Comparison of ENCODE assay signal across 12 cellular contexts in the genomic region with DNA sequence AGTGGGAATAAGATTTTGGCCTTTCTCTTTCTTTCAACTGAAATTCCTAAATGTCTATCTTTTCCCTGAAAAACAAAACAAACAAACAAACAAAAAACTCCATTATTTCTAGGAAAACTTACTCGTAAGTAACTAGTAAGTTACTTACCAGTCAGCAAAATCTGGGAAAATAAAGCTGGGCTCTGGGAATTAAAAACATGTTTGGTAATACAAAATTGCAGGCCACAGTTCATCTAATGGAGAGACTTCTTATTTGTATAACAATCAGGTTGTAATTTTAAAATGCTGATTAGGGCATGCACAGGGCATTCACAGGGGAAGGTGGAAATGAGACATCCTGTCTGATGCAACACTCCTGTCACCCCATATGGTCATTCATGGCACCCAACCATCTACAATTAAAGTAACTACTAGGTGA. TPM values are rescaled to one million over a fixed set of nuclear protein-coding genes. Genes with fewer than 3 reads are reported as not detected.
DNase-seq lines count a peak whose midpoint lies in the region; ATAC-seq and TF ChIP-seq lines count a peak whose summit lies in the region.
"Had no signal": no experiment of that assay in that cellular context is flagged by ENCODE, and none has a peak within 500 bp of the region (broad histone marks: within the 10 kb centered on the region; RNA-seq: fewer than 3 reads in every experiment).

No MANE protein-coding gene starts in this region.

- H3K4me3 Mint-ChIP-seq in Calu3 (ENCODE audit: low read depth, unreplicated experiment): no peak overlapping the region
- H3K4me3 Mint-ChIP-seq in effector memory CD8-positive, alpha-beta T cell: peak overlapping the region; percentile 49 to 90

- TF ChIP-seq CTCF in AG10803 (conservative IDR thresholded peaks at IDR 0.05; ENCODE audit: low read length): no peak
- no peak for TF ChIP-seq CTCF in Calu3 (IDR thresholded peaks at IDR 0.05; ENCODE audit: unreplicated experiment)
- no peak for TF ChIP-seq CTCF in OCI-LY3 (IDR thresholded peaks at IDR 0.05; ENCODE audit: low read depth, low read length)

- no peak overlapping the region for H3K9ac ChIP-seq in OCI-LY3 (ENCODE audit: low read length)

- ATAC-seq in effector memory CD8-positive, alpha-beta T cell (replicated peaks): no peak
- ATAC-seq in HG02588 (IDR thresholded peaks at IDR 0.05; ENCODE audit: unreplicated experiment) (no peak), HG02571 (IDR thresholded peaks at IDR 0.05; ENCODE audit: unreplicated experiment) (no peak), HG03095 (IDR thresholded peaks at IDR 0.05; ENCODE audit: unreplicated experiment) (no peak)

- no peaks in the 10 kb centered on the region for H4K20me1 ChIP-seq in OCI-LY3 (ENCODE audit: insufficient read depth, low read length)

- H3K4me3 ChIP-seq in AG10803 (ENCODE audit: low read length) (no peak overlapping the region), OCI-LY3 (ENCODE audit: low read length) (no peak overlapping the region)

- CTCF ChIA-PET in Calu3 (lab: Charles Lee): no interaction called here

- H3K27me3 ChIP-seq in OCI-LY3 (ENCODE audit: low read depth, low read length): peaks cover 5% of the 10 kb centered on the region

- no peak overlapping the region for H3K27ac ChIP-seq in OCI-LY3 (ENCODE audit: low read length)

- no peaks in the 10 kb centered on the region for H3K9me3 ChIP-seq in OCI-LY3 (ENCODE audit: insufficient read depth, low read length)

- peak overlapping the region; percentile 78 for H3K27ac Mint-ChIP-seq in Calu3 (ENCODE audit: unreplicated experiment)
- H3K27ac Mint-ChIP-seq in effector memory CD8-positive, alpha-beta T cell: peak overlapping the region; percentile 12 to 95

- peak overlapping the region; percentile 33 for H3K4me2 ChIP-seq in OCI-LY3 (ENCODE audit: low read length)

- no peaks in the 10 kb centered on the region for H3K9me3 Mint-ChIP-seq in Calu3 (ENCODE audit: low read depth, unreplicated experiment)
- H3K9me3 Mint-ChIP-seq in effector memory CD8-positive, alpha-beta T cell: no peaks in the 10 kb centered on the region

- no peak overlapping the region for H2AFZ ChIP-seq in OCI-LY3 (ENCODE audit: low read depth, low read length)

- DNase-seq in AG10803 (ENCODE audit: low read depth): peak; percentile 35
- DNase-seq in Calu3: no peak
- no peak for DNase-seq in effector memory CD8-positive, alpha-beta T cell
- DNase-seq in superior temporal gyrus (ENCODE audit: extremely low spot score): no peak
- DNase-seq: activated gamma-delta T cell; effector CD8-positive, alpha-beta T cell; NCI-H82; T1000 had no signal

- no peaks in the 10 kb centered on the region for H3K79me2 ChIP-seq in OCI-LY3 (ENCODE audit: low read length)

- H3K36me3 ChIP-seq in OCI-LY3 (replicated peaks; ENCODE audit: low read depth, low read length): no peaks in the 10 kb centered on the region

- peaks cover 20% of the 10 kb centered on the region for H3K4me1 Mint-ChIP-seq in Calu3 (ENCODE audit: low read depth, unreplicated experiment)
- peaks cover 53 to 60% of the 10 kb centered on the region in 2 donors for H3K4me1 Mint-ChIP-seq in effector memory CD8-positive, alpha-beta T cell (ENCODE audit: low read depth in 2 of 2)

- peaks cover 60% of the 10 kb centered on the region for H3K4me1 ChIP-seq in OCI-LY3 (ENCODE audit: low read length)

- no TSS peak for BruUV-seq in Calu3 (replicated peaks; lab: Mats Ljungman, UMichigan)

- intact Hi-C loops in Calu3 (cut with micrococcal nuclease; ENCODE audit: unreplicated experiment): loop anchor here (10.0 kb wide), 1 partner anchor 496 kb away; no protein-coding TSS in a partner anchor

- H3K36me3 Mint-ChIP-seq in Calu3 (ENCODE audit: insufficient read depth, unreplicated experiment): peaks cover 22% of the 10 kb centered on the region
- peaks cover 4% of the 10 kb centered on the region for H3K36me3 Mint-ChIP-seq in effector memory CD8-positive, alpha-beta T cell (ENCODE audit: insufficient read depth)

- H3K27me3 Mint-ChIP-seq in Calu3 (ENCODE audit: unreplicated experiment): no peaks in the 10 kb centered on the region
- H3K27me3 Mint-ChIP-seq in effector memory CD8-positive, alpha-beta T cell: no peaks in the 10 kb centered on the region

RNA-seq across cellular contexts. Expression of gene WIPI1, which starts 3.8 kb away (rescaled TPM):
- 37.0 and 43.4 TPM in 2 replicates for total RNA-seq in Calu3 (2022)

RNA-seq across cellular contexts. Expression of gene PRKAR1A, which starts 51.1 kb away (rescaled TPM):
- total RNA-seq in Calu3 (2022): 239 and 248 TPM in 2 replicates
